24 cellular contexts compared by ENCODE assay signal in the genomic region with DNA sequence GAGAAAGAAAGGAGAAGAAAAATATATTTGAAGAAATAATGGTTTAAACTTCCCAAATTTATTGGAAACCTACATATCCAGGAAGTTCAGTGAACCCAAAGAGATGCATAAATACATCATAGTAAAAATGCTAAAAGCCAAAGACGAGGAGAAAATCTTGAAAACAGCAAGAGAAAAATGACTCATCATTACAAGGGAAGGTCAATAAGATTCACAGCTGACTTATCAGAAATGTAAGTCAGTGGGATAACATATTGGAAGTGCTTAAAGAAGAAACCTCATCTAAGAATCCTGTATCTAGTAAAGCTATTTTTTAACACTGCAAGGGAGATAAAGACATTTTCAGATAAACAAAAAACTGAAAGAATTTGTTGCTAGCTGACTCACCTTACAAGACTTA. TPM values are rescaled to one million over a fixed set of nuclear protein-coding genes. Genes with fewer than 3 reads are reported as not detected.
DNase-seq lines count a peak whose midpoint lies in the region; ATAC-seq, FAIRE-seq and TF ChIP-seq lines count a peak whose summit lies in the region.
"Had no signal": no experiment of that assay in that cellular context is flagged by ENCODE, and none has a peak within 500 bp of the region (broad histone marks: within the 10 kb centered on the region; RNA-seq: fewer than 3 reads in every experiment).

No MANE protein-coding gene starts in this region.

- TF ChIP-seq CTCF in HepG2 (CRISPR knock-in tag; IDR thresholded peaks at IDR 0.05) (no peak), right lobe of liver (IDR thresholded peaks at IDR 0.05) (no peak), WTC11 (IDR thresholded peaks at IDR 0.05) (no peak), endothelial cell of umbilical vein (IDR thresholded peaks at IDR 0.05; ENCODE audit: extremely low read depth in 1 of 2, insufficient read depth in 1 of 2, low read depth in 1 of 2, low read length in 2 of 2) (no peak), A673 (conservative IDR thresholded peaks at IDR 0.05; ENCODE audit: low read depth, low read length) (no peak)

- in situ Hi-C loops in HepG2 (cut with HindIII; ENCODE audit: extremely low pct_ligation_motif_present, low pct_unique_long_range_greater_than_20kb) = no loop called here

- H3K4me1 Mint-ChIP-seq in WTC11 = peaks cover 6% of the 10 kb centered on the region; the same call in 1 of the 2 replicates

- no peak for ATAC-seq in HepG2
- ATAC-seq in right lobe of liver = no peak
- ATAC-seq in WTC11 = no peak
- no peak for ATAC-seq in esophagus mucosa
- ATAC-seq: HCT116, SK-N-SH treated with all-trans-retinoic acid at 6 μM for 48 hours, T-cell had no signal

- H3K4me2 ChIP-seq in HepG2 (ENCODE audit: low read depth, low read length) (no peak overlapping the region), endothelial cell of umbilical vein (ENCODE audit: insufficient read depth, low read length) (no peak overlapping the region)

- no peaks in the 10 kb centered on the region for H3K9me3 Mint-ChIP-seq in WTC11
- H3K9me3 Mint-ChIP-seq: CD8-positive, alpha-beta memory T cell; T-cell had no signal

- DNase-seq in HepG2 (ENCODE audit: low spot score) = no peak
- DNase-seq in right lobe of liver = no peak
- DNase-seq in WTC11 (ENCODE audit: low spot score) = no peak
- no peak for DNase-seq in endothelial cell of umbilical vein (ENCODE audit: low read depth, low spot score)
- DNase-seq in NCI-H1105 treated with DMSO at 0.1 percent for 48 hours (lab: John Stamatoyannopoulos, UW) = no peak
- no peak for DNase-seq in A673 (ENCODE audit: low spot score)
- DNase-seq: 8988T; Calu3; CD8-positive, alpha-beta memory T cell; GF-D8; GM23248; KBM-7; NCI-H1092 treated with DMSO at 0.1 percent for 48 hours; NCI-H146; NCI-H2029; NCI-H345; NCI-H524 treated with DMSO at 0.1 percent for 48 hours; NCI-H82; Peyer's patch; T-cell had no signal

- TF ChIP-seq EP300 in HepG2 (IDR thresholded peaks at IDR 0.05; ENCODE audit: low read depth in 2 of 2, low read length in 2 of 2) = no peak
- TF ChIP-seq EP300 in HepG2 (CRISPR knock-in tag; IDR thresholded peaks at IDR 0.05; ENCODE audit: borderline replicate concordance) = no peak

- no peak overlapping the region for H3K4me3 Mint-ChIP-seq in WTC11
- H3K4me3 Mint-ChIP-seq: CD8-positive, alpha-beta memory T cell; T-cell had no signal

- no peaks in the 10 kb centered on the region for H3K27me3 ChIP-seq in HepG2 (ENCODE audit: control insufficient read depth in 1 of 2, insufficient read depth in 2 of 2, low read length in 2 of 2)
- H3K27me3 ChIP-seq in right lobe of liver = no peaks in the 10 kb centered on the region
- no peaks in the 10 kb centered on the region for H3K27me3 ChIP-seq in endothelial cell of umbilical vein (ENCODE audit: control insufficient read depth in 2 of 2, insufficient read depth in 2 of 2, low read length in 2 of 2)
- H3K27me3 ChIP-seq in A673 (replicated peaks; ENCODE audit: insufficient read depth, low read depth, low read length, poor library complexity) = no peaks in the 10 kb centered on the region
- H3K27me3 ChIP-seq: Peyer's patch had no signal

- no peaks in the 10 kb centered on the region for H3K27me3 Mint-ChIP-seq in WTC11 (ENCODE audit: low read depth)
- H3K27me3 Mint-ChIP-seq: CD8-positive, alpha-beta memory T cell; T-cell had no signal

- H3K27ac ChIP-seq in HepG2 (ENCODE audit: extremely low read length, insufficient read depth, low read length) (no peak overlapping the region), right lobe of liver (no peak overlapping the region), endothelial cell of umbilical vein (ENCODE audit: insufficient read depth, low read depth, low read length) (no peak overlapping the region), A673 (ENCODE audit: low read depth, low read length, poor library complexity, severe bottlenecking) (no peak overlapping the region)
- H3K27ac ChIP-seq: C4-2B, GM23248, Peyer's patch had no signal

- H3K9ac ChIP-seq in HepG2 (ENCODE audit: insufficient read depth, low read depth, low read length) (no peak overlapping the region), endothelial cell of umbilical vein (replicated peaks; ENCODE audit: extremely low read depth, insufficient read depth, low read length) (no peak overlapping the region)
- H3K9ac ChIP-seq: GM23248 had no signal

- no peak overlapping the region for H3K27ac Mint-ChIP-seq in WTC11
- H3K27ac Mint-ChIP-seq: T-cell had no signal

- TF ChIP-seq POLR2A in HepG2 (IDR thresholded peaks at IDR 0.05; ENCODE audit: insufficient read depth in 1 of 2, low read depth in 2 of 2, low read length in 2 of 2) = no peak
- no peak for TF ChIP-seq POLR2A in right lobe of liver (IDR thresholded peaks at IDR 0.05)
- no peak for TF ChIP-seq POLR2A in endothelial cell of umbilical vein (IDR thresholded peaks at IDR 0.05; ENCODE audit: low read depth, low read length)

- H2AFZ ChIP-seq in HepG2 (ENCODE audit: low read length) (no peak overlapping the region), endothelial cell of umbilical vein (ENCODE audit: low read depth, low read length) (no peak overlapping the region)
- H2AFZ ChIP-seq: GM23248 had no signal

- no peaks in the 10 kb centered on the region for H3K79me2 ChIP-seq in HepG2 (ENCODE audit: insufficient read depth, low read length)
- no peaks in the 10 kb centered on the region for H3K79me2 ChIP-seq in endothelial cell of umbilical vein (ENCODE audit: control insufficient read depth, insufficient read depth, low read length)

- H4K20me1 ChIP-seq in HepG2 (ENCODE audit: insufficient read depth, low read length) = no peaks in the 10 kb centered on the region
- no peaks in the 10 kb centered on the region for H4K20me1 ChIP-seq in endothelial cell of umbilical vein (replicated peaks; ENCODE audit: control insufficient read depth, extremely low read depth, insufficient read depth, low read length)

- intact Hi-C loops in HepG2 (cut with micrococcal nuclease; ENCODE audit: unreplicated experiment) (no loop called here), right lobe of liver (cut with DNase I) (no loop called here), endothelial cell of umbilical vein (cut with micrococcal nuclease) (no loop called here), A673 (cut with micrococcal nuclease; ENCODE audit: unreplicated experiment) (no loop called here)

- FAIRE-seq in HepG2 (lab: Jason Lieb, UNC) (no peak), endothelial cell of umbilical vein (lab: Jason Lieb, UNC) (no peak)

- no peak for TF ChIP-seq RAD21 in HepG2 (CRISPR knock-in tag; IDR thresholded peaks at IDR 0.05)

- peaks cover 7 to 10% of the 10 kb centered on the region in 2 experiments; a peak in 4 of 5 replicates for H3K36me3 ChIP-seq in HepG2 (replicated peaks in 1 of 2; ENCODE audit: control insufficient read depth in 1 of 2, insufficient read depth in 2 of 2, low read length in 2 of 2)
- H3K36me3 ChIP-seq in right lobe of liver = no peaks in the 10 kb centered on the region
- peaks cover 0 to 3% of the 10 kb centered on the region in 2 experiments for H3K36me3 ChIP-seq in endothelial cell of umbilical vein (ENCODE audit: control insufficient read depth in 2 of 2, extremely low read depth in 1 of 2, insufficient read depth in 2 of 2, low read length in 2 of 2)
- peaks cover 7% of the 10 kb centered on the region for H3K36me3 ChIP-seq in A673 (ENCODE audit: insufficient read depth, low read length, poor library complexity, severe bottlenecking)

- H3K9me1 ChIP-seq in endothelial cell of umbilical vein (replicated peaks; ENCODE audit: control insufficient read depth, extremely low read depth, insufficient read depth, low read length) = no peaks in the 10 kb centered on the region

- CTCF ChIA-PET in HepG2 (lab: Yijun Ruan, JAX; ENCODE audit: low intra/inter-chr PET ratio, low total read pairs) (no interaction called here), WTC11 (lab: Charles Lee) (no interaction called here), endothelial cell of umbilical vein (lab: Charles Lee) (interaction anchor here (1.2 kb wide), 1 partner anchor 10 kb away, joined by 5 read pairs; no protein-coding TSS in a partner anchor), A673 (lab: Charles Lee) (no interaction called here)

- WGBS in HepG2 (ENCODE audit: low lambda C conversion rate) = 93% methylated on average over 1 of the region's 1 CpG
- WGBS in right lobe of liver (ENCODE audit: insufficient coverage, low coverage, low lambda C conversion rate, missing lambda C conversion rate) = 60% methylated on average over 1 of the region's 1 CpG

- dilution Hi-C loops in endothelial cell of umbilical vein (cut with MboI; ENCODE audit: extremely low pct_ligation_motif_present, low sequenced_read_pairs) = no loop called here

- peaks cover 19% of the 10 kb centered on the region for H3K36me3 Mint-ChIP-seq in WTC11

- H3K9me3 ChIP-seq in HepG2 (ENCODE audit: low read length) (no peaks in the 10 kb centered on the region), right lobe of liver (no peaks in the 10 kb centered on the region), endothelial cell of umbilical vein (replicated peaks; ENCODE audit: control insufficient read depth, insufficient read depth, low read length) (no peaks in the 10 kb centered on the region), A673 (ENCODE audit: low read depth, low read length, poor library complexity, severe bottlenecking) (no peaks in the 10 kb centered on the region)
- H3K9me3 ChIP-seq: Peyer's patch had no signal

- no peak overlapping the region for H3K4me3 ChIP-seq in HepG2 (replicated peaks in 1 of 3; ENCODE audit: insufficient read depth in 1 of 3, low read depth in 2 of 3, low read length in 3 of 3)
- no peak overlapping the region for H3K4me3 ChIP-seq in right lobe of liver
- H3K4me3 ChIP-seq in endothelial cell of umbilical vein (replicated peaks in 1 of 3; ENCODE audit: insufficient read depth in 1 of 3, low read depth in 1 of 3, low read length in 3 of 3) = no peak overlapping the region
- H3K4me3 ChIP-seq in A673 (ENCODE audit: low read depth, low read length, poor library complexity, severe bottlenecking) = no peak overlapping the region
- H3K4me3 ChIP-seq: GM23248, Peyer's patch had no signal

- BruUV-seq in HepG2 (replicated peaks; lab: Mats Ljungman, UMichigan) = no TSS peak
- BruUV-seq in endothelial cell of umbilical vein (replicated peaks; lab: Mats Ljungman, UMichigan) = no TSS peak
- BruUV-seq in A673 (replicated peaks; lab: Mats Ljungman, UMichigan) = no TSS peak

- H3K4me1 ChIP-seq in HepG2 (ENCODE audit: insufficient read depth, low read length) = no peaks in the 10 kb centered on the region
- no peaks in the 10 kb centered on the region for H3K4me1 ChIP-seq in right lobe of liver
- no peaks in the 10 kb centered on the region for H3K4me1 ChIP-seq in endothelial cell of umbilical vein (ENCODE audit: control insufficient read depth, extremely low read depth, insufficient read depth, low read length)
- no peaks in the 10 kb centered on the region for H3K4me1 ChIP-seq in A673 (ENCODE audit: insufficient read depth, low read length, poor library complexity, severe bottlenecking)
- H3K4me1 ChIP-seq: Peyer's patch had no signal

- POLR2A ChIA-PET in HepG2 (lab: Yijun Ruan, JAX) (no interaction called here), WTC11 (lab: Charles Lee) (no interaction called here), endothelial cell of umbilical vein (lab: Charles Lee) (no interaction called here), A673 (lab: Charles Lee; ENCODE audit: low non-redundant PET) (no interaction called here)

RNA-seq across cellular contexts. Expression of a gene that starts 19.9 kb away (rescaled TPM):
- total RNA-seq in HepG2 (2016; rRNA removed; fragmentation: Illumina TruSeq; extraction: Trizol) (7.5 and 9.9 TPM in 2 replicates), right lobe of liver (10 to 100 TPM in 1 of 6 experiments, 1 to 10 TPM in 5; 5.9 to 10.6 (median 6.5) TPM), WTC11 (2021) (14.5 to 20.2 TPM (median 17.3 TPM) in 3 replicates), endothelial cell of umbilical vein (13.7 and 16.5 TPM in 2 replicates), A673 (2021) (21.3 and 23.5 TPM in 2 replicates), esophagus mucosa (3.0 TPM)
- 3.7 and 5.0 TPM in 2 replicates for total RNA-seq in HepG2 (2016; cell fraction: cytosol; rRNA removed; fragmentation: Illumina TruSeq; extraction: Trizol; ENCODE audit: low read depth)
- 7.7 and 8.8 TPM in 2 replicates for total RNA-seq in HepG2 (2016; cell fraction: insoluble cytoplasmic fraction; rRNA removed; fragmentation: Illumina TruSeq; extraction: Trizol)
- total RNA-seq in HepG2 (2016; cell fraction: membrane; rRNA removed; fragmentation: Illumina TruSeq; extraction: Trizol) = 5.1 and 5.2 TPM in 2 replicates
- 17.1 and 17.8 TPM in 2 replicates for total RNA-seq in HepG2 (2016; cell fraction: nucleus; rRNA removed; fragmentation: Illumina TruSeq; extraction: Trizol)
- polyA plus RNA-seq in HepG2 (2011; rRNA removed) (4.9 and 5.1 TPM in 2 replicates), endothelial cell of umbilical vein (4.1 and 4.6 TPM in 2 replicates)
- 1.9 and 3.1 TPM in 2 replicates for polyA plus RNA-seq in HepG2 (2011; cell fraction: cytosol; rRNA removed)
- 6.8 and 8.2 TPM in 2 replicates for polyA plus RNA-seq in HepG2 (2011; cell fraction: nucleus; rRNA removed)
- polyA plus RNA-seq in HepG2 (2012) = 4.2 and 5.6 TPM in 2 replicates
- polyA plus RNA-seq in HepG2 (2016; cell fraction: cytosol; fragmentation: Illumina TruSeq; extraction: Trizol; ENCODE audit: low read depth) = 0.61 and 0.63 TPM in 2 replicates
- polyA plus RNA-seq in HepG2 (2016; cell fraction: insoluble cytoplasmic fraction; fragmentation: Illumina TruSeq; extraction: Trizol; ENCODE audit: low read depth) = 5.5 and 5.8 TPM in 2 replicates
- 1.6 and 2.2 TPM in 2 replicates for polyA plus RNA-seq in HepG2 (2016; cell fraction: membrane; fragmentation: Illumina TruSeq; extraction: Trizol; ENCODE audit: low read depth)
- polyA plus RNA-seq in HepG2 (2016; cell fraction: nucleus; fragmentation: Illumina TruSeq; extraction: Trizol; ENCODE audit: insufficient read depth, low read depth) = 14.4 and 15.4 TPM in 2 replicates
- 8.8 and 19.5 TPM in 2 replicates for polyA minus RNA-seq in HepG2 (2011; rRNA and poly(A)+ RNA removed; ENCODE audit: low replicate concordance)
- 4.7 and 5.4 TPM in 2 replicates for polyA minus RNA-seq in HepG2 (2011; cell fraction: cytosol; rRNA and poly(A)+ RNA removed)
- polyA minus RNA-seq in HepG2 (2011; cell fraction: nucleus; rRNA and poly(A)+ RNA removed) = 25.2 and 36.4 TPM in 2 replicates
- polyA plus RNA-seq in endothelial cell of umbilical vein (2011; cell fraction: cytosol; rRNA removed) = 4.8 and 5.7 TPM in 2 replicates
- polyA plus RNA-seq in endothelial cell of umbilical vein (2011; cell fraction: nucleus; rRNA removed) = 20.6 and 21.6 TPM in 2 replicates
- 8.2 and 10.4 TPM in 2 replicates for polyA plus RNA-seq in endothelial cell of umbilical vein (2012)
- 13.9 and 16.0 TPM in 2 replicates for polyA minus RNA-seq in endothelial cell of umbilical vein
- 5.0 TPM for polyA minus RNA-seq in endothelial cell of umbilical vein (2011; cell fraction: cytosol; rRNA and poly(A)+ RNA removed)
- 22.4 and 36.6 TPM in 2 replicates for polyA minus RNA-seq in endothelial cell of umbilical vein (2011; cell fraction: nucleus; rRNA and poly(A)+ RNA removed)
